30 cellular contexts compared by ENCODE assay signal in the genomic region with DNA sequence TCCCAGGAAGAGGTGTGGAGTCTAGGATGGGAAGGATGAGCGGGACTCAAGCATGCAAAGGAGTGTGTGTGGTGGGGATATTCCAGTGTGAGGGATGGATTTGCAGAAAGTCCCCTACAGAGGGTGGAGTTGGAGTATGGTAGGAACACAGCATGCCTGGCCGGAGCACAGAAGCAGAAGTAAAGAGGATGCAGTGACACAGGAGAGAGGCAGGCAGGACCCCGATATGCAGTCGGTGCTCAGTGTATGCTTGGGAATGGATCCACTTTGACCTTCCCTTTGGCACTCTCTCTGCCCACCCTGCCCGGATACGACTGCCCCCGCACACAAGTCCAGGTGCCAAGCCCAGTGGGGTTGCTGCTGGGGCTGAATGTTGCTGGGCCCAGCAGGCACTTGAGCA. TPM values are rescaled to one million over a fixed set of nuclear protein-coding genes. Genes with fewer than 3 reads are reported as not detected.
"Had no signal": no experiment of that assay in that cellular context is flagged by ENCODE, and none has a peak within 500 bp of the region (broad histone marks: within the 10 kb centered on the region; RNA-seq: fewer than 3 reads in every experiment).

No MANE protein-coding gene starts in this region.

- H3K36me3 ChIP-seq: esophagus muscularis mucosa, gastroesophageal sphincter, heart right ventricle, left lung, lower lobe of right lung had no signal

- H3K27ac ChIP-seq: coronary artery, esophagus muscularis mucosa, foreskin keratinocyte, gastroesophageal sphincter, heart right ventricle, left lung, lower lobe of right lung had no signal

- H3K27ac Mint-ChIP-seq: mesothelial cell of epicardium had no signal

- H3K4me3 Mint-ChIP-seq: mesothelial cell of epicardium had no signal

- H3K4me3 ChIP-seq: coronary artery, dorsolateral prefrontal cortex, esophagus muscularis mucosa, gastroesophageal sphincter, heart right ventricle, left lung, lower lobe of right lung, mucosa of descending colon had no signal

- DNase-seq: dermis blood vessel endothelial cell; effector CD4-positive, alpha-beta T cell; effector memory CD4-positive, alpha-beta T cell; foreskin keratinocyte; glutamatergic neuron; head of caudate nucleus; heart right ventricle; hippocampal formation; left cardiac atrium; left lung; left ventricle myocardium superior; lower lobe of right lung; mesenchymal stem cell; mucosa of descending colon had no signal

- H3K4me1 ChIP-seq: foreskin keratinocyte, left lung, lower lobe of right lung had no signal

- H3K36me3 Mint-ChIP-seq: mesothelial cell of epicardium had no signal

- FAIRE-seq: colon, endothelial cell of umbilical vein, frontal cortex, islet of Langerhans, keratinocyte had no signal

- H3K9me3 Mint-ChIP-seq: mesothelial cell of epicardium had no signal

- H3K9me3 ChIP-seq: esophagus muscularis mucosa, gastroesophageal sphincter, left lung, lower lobe of right lung, mucosa of descending colon had no signal

- H3K27me3 ChIP-seq: esophagus muscularis mucosa, foreskin keratinocyte, gastroesophageal sphincter had no signal

- H3K4me1 Mint-ChIP-seq: mesothelial cell of epicardium had no signal

- ATAC-seq: foreskin keratinocyte, gastroesophageal sphincter, left cardiac atrium, left lung, left ventricle myocardium superior, lower lobe of right lung, mucosa of descending colon had no signal

RNA-seq across cellular contexts. Expression of gene WSCD2, which starts 21.3 kb away (rescaled TPM):
- total RNA-seq: dermis blood vessel endothelial cell, endothelial cell of umbilical vein, epithelial cell of proximal tubule, fibroblast of lung, fibroblast of villous mesenchyme, foreskin keratinocyte, glomerular endothelial cell, lung microvascular endothelial cell, myocyte had no signal
- polyA plus RNA-seq: endothelial cell of umbilical vein, fibroblast of lung, foreskin keratinocyte, keratinocyte had no signal
